ENCODE assay signal across 28 cellular contexts in the genomic region with DNA sequence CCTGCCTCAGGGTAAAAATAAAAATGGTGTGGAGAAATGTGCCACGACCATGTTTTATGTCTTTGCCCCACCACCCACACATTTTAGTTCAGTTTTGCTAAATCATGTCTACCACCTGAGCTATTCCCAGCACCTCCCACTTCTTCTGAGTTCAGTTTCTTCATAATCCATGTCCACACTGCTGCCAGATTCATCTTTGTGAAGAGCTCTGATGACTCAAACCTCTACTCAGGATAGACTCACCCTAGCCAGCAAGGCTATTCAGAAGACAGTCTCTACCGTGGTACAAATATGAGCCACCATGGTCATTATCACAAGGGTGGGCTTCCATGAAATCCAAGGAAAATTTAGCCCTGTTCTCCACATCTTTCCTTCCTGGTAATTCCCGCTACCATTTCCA.
DNase-seq lines count a peak whose midpoint lies in the region; ATAC-seq, FAIRE-seq and TF ChIP-seq lines count a peak whose summit lies in the region.
"Had no signal": no experiment of that assay in that cellular context is flagged by ENCODE, and none has a peak within 500 bp of the region (broad histone marks: within the 10 kb centered on the region; RNA-seq: fewer than 3 reads in every experiment).

No MANE protein-coding gene starts in this region.

- H3K36me3 ChIP-seq in bronchial epithelial cell (ENCODE audit: control insufficient read depth, insufficient read depth, low read length): no peaks in the 10 kb centered on the region
- H3K36me3 ChIP-seq in psoas muscle (ENCODE audit: insufficient read depth in 1 of 2, low read depth in 1 of 2): no peaks in the 10 kb centered on the region
- H3K36me3 ChIP-seq: BLaER1, HAP-1, SJSA1 had no signal

- no peak for ATAC-seq in psoas muscle
- no peak for ATAC-seq in activated T-helper 17 cell treated with anti-CD3 and anti-CD28 coated beads, Interleukin-2, amount 50 U/mL, for 72 hours (replicated peaks)
- no peak for ATAC-seq in GM19463 (IDR thresholded peaks at IDR 0.05; ENCODE audit: unreplicated experiment)
- ATAC-seq: GM23338, HepG2, PC-3 had no signal

- H3K9me3 ChIP-seq in psoas muscle: no peaks in the 10 kb centered on the region
- H3K9me3 ChIP-seq: BLaER1, SJSA1 had no signal

- H3K27me3 ChIP-seq in bronchial epithelial cell (ENCODE audit: control insufficient read depth, insufficient read depth, low read length) (no peaks in the 10 kb centered on the region), psoas muscle (ENCODE audit: insufficient read depth in 3 of 3, low read length in 2 of 3) (no peaks in the 10 kb centered on the region)
- H3K27me3 ChIP-seq: BLaER1, SJSA1 had no signal

- H3K27ac Mint-ChIP-seq in activated T-helper 17 cell treated with anti-CD3 and anti-CD28 coated beads, Interleukin-2, amount 50 U/mL, for 72 hours: no peak overlapping the region
- H3K27ac Mint-ChIP-seq: CD4-positive, CD25-positive, alpha-beta regulatory T cell; GM23338 had no signal

- H3K4me3 ChIP-seq in bronchial epithelial cell (ENCODE audit: low read depth, low read length) (no peak overlapping the region), foreskin fibroblast (ENCODE audit: low read depth in 1 of 2, low read length in 2 of 2) (no peak overlapping the region), psoas muscle (no peak overlapping the region)
- H3K4me3 ChIP-seq: BLaER1, GM23338, HAP-1, SJSA1 had no signal

- no peaks in the 10 kb centered on the region for H3K36me3 Mint-ChIP-seq in activated T-helper 17 cell treated with anti-CD3 and anti-CD28 coated beads, Interleukin-2, amount 50 U/mL, for 72 hours (ENCODE audit: low read depth)
- H3K36me3 Mint-ChIP-seq: CD4-positive, CD25-positive, alpha-beta regulatory T cell had no signal

- no peak overlapping the region for H3K4me3 Mint-ChIP-seq in activated T-helper 17 cell treated with anti-CD3 and anti-CD28 coated beads, Interleukin-2, amount 50 U/mL, for 72 hours
- H3K4me3 Mint-ChIP-seq: CD4-positive, CD25-positive, alpha-beta regulatory T cell; GM23338 had no signal

- H3K4me1 ChIP-seq in psoas muscle: no peaks in the 10 kb centered on the region
- H3K4me1 ChIP-seq: BLaER1, SJSA1 had no signal

- H3K27me3 Mint-ChIP-seq in activated T-helper 17 cell treated with anti-CD3 and anti-CD28 coated beads, Interleukin-2, amount 50 U/mL, for 72 hours: peaks cover 32% of the 10 kb centered on the region

- TF ChIP-seq CTCF in bronchial epithelial cell (IDR thresholded peaks at IDR 0.05; ENCODE audit: insufficient read depth, low read length, severe bottlenecking) (no peak), foreskin fibroblast (IDR thresholded peaks at IDR 0.05; ENCODE audit: low read depth, low read length) (no peak), psoas muscle (IDR thresholded peaks at IDR 0.05) (no peak)

- no peaks in the 10 kb centered on the region for H3K9me3 Mint-ChIP-seq in activated T-helper 17 cell treated with anti-CD3 and anti-CD28 coated beads, Interleukin-2, amount 50 U/mL, for 72 hours

- H3K4me1 Mint-ChIP-seq in activated T-helper 17 cell treated with anti-CD3 and anti-CD28 coated beads, Interleukin-2, amount 50 U/mL, for 72 hours: no peaks in the 10 kb centered on the region
- H3K4me1 Mint-ChIP-seq: CD4-positive, CD25-positive, alpha-beta regulatory T cell had no signal

- intact Hi-C loops in psoas muscle (cut with DNase I): no loop called here

- no peak overlapping the region for H3K27ac ChIP-seq in psoas muscle
- H3K27ac ChIP-seq: BLaER1, SJSA1 had no signal

- WGBS in psoas muscle, 3 donors: 80 to 88% (median 84%) methylated on average over 3 of the region's 3 CpGs

- FAIRE-seq in bronchial epithelial cell (lab: Jason Lieb, UNC): peak; percentile 77
- FAIRE-seq: GM18507, HepG2 had no signal

- DNase-seq in AG08395 (ENCODE audit: low spot score) (peak; percentile 26), HT1080 (ENCODE audit: low read depth) (peak; percentile 20), bronchial epithelial cell (ENCODE audit: low read depth) (peak; percentile 56), foreskin fibroblast (peak; percentile 13 to 51), psoas muscle (no peak)
- no peak for DNase-seq in stimulated activated naive CD4-positive, alpha-beta T cell (lab: John Stamatoyannopoulos, UW)
- DNase-seq: 8988T; ACHN; CD4-positive, CD25-positive, alpha-beta regulatory T cell; Karpas-422; NCI-H1105 treated with DMSO at 0.1 percent for 48 hours; NCI-H146; NCI-H1930; NCI-H2107; NCI-H446; NCI-H524 treated with DMSO at 0.1 percent for 48 hours; NCI-H774; NK-92 treated with Interleukin-12 subunit alpha and Interleukin-12 subunit beta, amount 100 ng/mL, for 24 hours; PC-3; Right ventricle myocardium superior had no signal

Comparison
In these comparisons a context has a peak if more than half of its experiments do, and no peak if none do; other contexts are left out.
1. DNase-seq: peak in AG08395 (single experiment), HT1080 (single experiment), bronchial epithelial cell (single experiment) and foreskin fibroblast (2 of 2); none in psoas muscle (0 of 2) and stimulated activated naive CD4-positive, alpha-beta T cell (0 of 6).